In the genomic region with DNA sequence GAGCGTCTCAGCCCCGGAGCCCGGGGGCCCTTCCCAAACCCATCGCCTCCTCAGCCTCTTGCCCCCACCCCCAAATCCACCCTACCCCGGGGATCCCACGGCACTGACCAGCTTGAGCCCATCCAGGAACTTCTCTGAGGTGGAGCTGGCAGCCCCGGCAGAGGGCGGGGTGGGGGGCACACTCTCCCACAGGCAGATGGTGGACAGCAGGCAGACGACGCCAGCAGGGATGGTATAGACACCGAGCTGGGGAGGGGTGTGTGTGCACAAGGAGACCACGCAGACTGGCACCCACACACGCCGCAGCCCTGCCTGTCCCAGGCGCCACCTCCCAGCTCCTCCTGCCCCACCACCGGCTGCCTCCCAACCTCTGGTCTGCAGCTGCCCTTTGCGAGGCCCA, we compare ENCODE assay signal across 12 cellular contexts. TPM values are rescaled to one million over a fixed set of nuclear protein-coding genes. Genes with fewer than 3 reads are reported as not detected.
DNase-seq lines count a peak whose midpoint lies in the region; ATAC-seq, FAIRE-seq and TF ChIP-seq lines count a peak whose summit lies in the region.
"Had no signal": no experiment of that assay in that cellular context is flagged by ENCODE, and none has a peak within 500 bp of the region (broad histone marks: within the 10 kb centered on the region; RNA-seq: fewer than 3 reads in every experiment).

No MANE protein-coding gene starts in this region.

- TF ChIP-seq POLR2A in HepG2 (IDR thresholded peaks at IDR 0.05; ENCODE audit: insufficient read depth in 1 of 2, low read depth in 2 of 2, low read length in 2 of 2) (no peak), GM12892 (IDR thresholded peaks at IDR 0.05; ENCODE audit: low read depth, low read length) (no peak)

- H3T11ph ChIP-seq in H9 (ENCODE audit: low read length) = no peak overlapping the region

- WGBS in H9 (ENCODE audit: extremely low coverage, insufficient read length, low lambda C conversion rate) = no CpG with 5 or more reads among the region's 17 CpGs
- 27% methylated on average over 7 of the region's 17 CpGs for WGBS in HepG2 (ENCODE audit: low lambda C conversion rate)

- no peak for TF ChIP-seq RAD21 in HepG2 (CRISPR knock-in tag; IDR thresholded peaks at IDR 0.05)

- no peaks in the 10 kb centered on the region for H3K36me3 Mint-ChIP-seq in activated CD4-positive, alpha-beta T cell treated with anti-CD3 and anti-CD28 coated beads for 36 hours (ENCODE audit: low read depth)
- H3K36me3 Mint-ChIP-seq in activated CD4-positive, alpha-beta T cell treated with anti-CD3 and anti-CD28 coated beads, Interleukin-2, amount 10 ng/mL, durations not matched to agents 24 days and 14 days (ENCODE audit: low read depth) = no peaks in the 10 kb centered on the region
- H3K36me3 Mint-ChIP-seq in H9 (ENCODE audit: insufficient read depth in 1 of 3, low read depth in 3 of 3) = peaks cover 0 to 3% (median 0%) of the 10 kb centered on the region in 3 experiments; a peak in 2 of 7 replicates

- in situ Hi-C loops in HepG2 (cut with HindIII; ENCODE audit: extremely low pct_ligation_motif_present, low pct_unique_long_range_greater_than_20kb) = no loop called here

- no peak overlapping the region for H3K27ac Mint-ChIP-seq in activated CD4-positive, alpha-beta T cell treated with anti-CD3 and anti-CD28 coated beads for 36 hours
- no peak overlapping the region for H3K27ac Mint-ChIP-seq in activated CD4-positive, alpha-beta T cell treated with anti-CD3 and anti-CD28 coated beads, Interleukin-2, amount 10 ng/mL, durations not matched to agents 24 days and 14 days
- H3K27ac Mint-ChIP-seq in H9 = no peak overlapping the region
- H3K27ac Mint-ChIP-seq: HFFc6 had no signal

- H3K79me2 ChIP-seq in H9 (ENCODE audit: insufficient read depth, low read length) (no peaks in the 10 kb centered on the region), HepG2 (ENCODE audit: insufficient read depth, low read length) (no peaks in the 10 kb centered on the region)

- peak; percentile 5 for DNase-seq in activated CD4-positive, alpha-beta T cell treated with anti-CD3 and anti-CD28 coated beads for 36 hours
- DNase-seq in activated CD4-positive, alpha-beta T cell treated with anti-CD3 and anti-CD28 coated beads, Interleukin-2, amount 10 ng/mL, durations not matched to agents 24 days and 14 days = no peak
- DNase-seq in H9 (peak; percentile 33), NCI-H69 (lab: John Stamatoyannopoulos, UW) (peak; percentile 44), HepG2 (ENCODE audit: low spot score) (no peak), GM12892 (ENCODE audit: insufficient read length) (no peak)
- DNase-seq in stimulated activated naive CD4-positive, alpha-beta T cell treated with Interleukin-2 at 50 U/mL for 16 hours (lab: John Stamatoyannopoulos, UW) = no peak
- DNase-seq: NCI-H748 treated with DMSO at 0.1 percent for 48 hours had no signal

- H3K14ac ChIP-seq in H9 (ENCODE audit: insufficient read depth, low read length) = no peak overlapping the region

- no peak overlapping the region for H3K56ac ChIP-seq in H9 (ENCODE audit: insufficient read length, low read depth, low read length)

- no peak overlapping the region for H4K5ac ChIP-seq in H9 (ENCODE audit: insufficient read length, low read depth, low read length)

- no peak overlapping the region for H2BK15ac ChIP-seq in H9 (ENCODE audit: low read depth, low read length)

- peak overlapping the region in 1 of 3 experiments; percentile 66; a peak in 1 of 6 replicates for H3K4me3 ChIP-seq in HepG2 (replicated peaks in 1 of 3; ENCODE audit: insufficient read depth in 1 of 3, low read depth in 2 of 3, low read length in 3 of 3)
- H3K4me3 ChIP-seq: PC-9, SK-N-MC had no signal

- intact Hi-C loops in activated CD4-positive, alpha-beta T cell treated with anti-CD3 and anti-CD28 coated beads for 36 hours (cut with DNase I, micrococcal nuclease) = loop anchor here in 1 of 2 experiments (5.0 kb wide), 1 partner anchor 603 kb away; a partner anchor contains a TSS
- intact Hi-C loops in activated CD4-positive, alpha-beta T cell treated with anti-CD3 and anti-CD28 coated beads, Interleukin-2, amount 10 ng/mL, durations not matched to agents 24 days and 14 days (cut with micrococcal nuclease) = loop anchor here (1.0 kb wide), 1 partner anchor 21 kb away; a partner anchor contains a TSS
- intact Hi-C loops in HepG2 (cut with micrococcal nuclease; ENCODE audit: unreplicated experiment) = loop anchor here (5.0 kb wide), 1 partner anchor 38 kb away; no protein-coding TSS in a partner anchor

- H3K23me2 ChIP-seq in H9 (ENCODE audit: insufficient read length, low read depth, low read length, poor library complexity, severe bottlenecking) = peaks cover 5% of the 10 kb centered on the region

- TF ChIP-seq EP300 in HepG2 (IDR thresholded peaks at IDR 0.05; ENCODE audit: low read depth in 2 of 2, low read length in 2 of 2) (no peak), HepG2 (CRISPR knock-in tag; IDR thresholded peaks at IDR 0.05; ENCODE audit: borderline replicate concordance) (no peak)

- H3K79me1 ChIP-seq in H9 (ENCODE audit: insufficient read depth, low read depth, low read length, poor library complexity, severe bottlenecking) = no peaks in the 10 kb centered on the region

- ATAC-seq in activated CD4-positive, alpha-beta T cell treated with anti-CD3 and anti-CD28 coated beads for 36 hours = no peak
- no peak for ATAC-seq in HepG2

- POLR2A ChIA-PET in activated CD4-positive, alpha-beta T cell treated with anti-CD3 and anti-CD28 coated beads for 36 hours (lab: Charles Lee) = no interaction called here
- POLR2A ChIA-PET in HepG2 (lab: Yijun Ruan, JAX) = interaction anchor here (1.2 to 1.6 kb wide), 2 partner anchors 11 to 16 kb away, joined by 4 to 9 read pairs; a partner anchor contains a TSS

- no peak overlapping the region for H3K23ac ChIP-seq in H9 (ENCODE audit: insufficient read length, low read depth, low read length)

- H2AK5ac ChIP-seq in H9 (ENCODE audit: insufficient read length, low read length) = no peak overlapping the region

- FAIRE-seq in HepG2 (lab: Jason Lieb, UNC) = no peak
- FAIRE-seq in GM12892 (lab: Jason Lieb, UNC) = no peak

- H3K4me1 Mint-ChIP-seq in activated CD4-positive, alpha-beta T cell treated with anti-CD3 and anti-CD28 coated beads for 36 hours = peaks cover 4% of the 10 kb centered on the region
- peaks cover 4% of the 10 kb centered on the region for H3K4me1 Mint-ChIP-seq in activated CD4-positive, alpha-beta T cell treated with anti-CD3 and anti-CD28 coated beads, Interleukin-2, amount 10 ng/mL, durations not matched to agents 24 days and 14 days
- H3K4me1 Mint-ChIP-seq in H9 = peaks cover 6 to 28% of the 10 kb centered on the region in 2 experiments

- H3K27me3 Mint-ChIP-seq in activated CD4-positive, alpha-beta T cell treated with anti-CD3 and anti-CD28 coated beads for 36 hours = peaks cover 5% of the 10 kb centered on the region
- H3K27me3 Mint-ChIP-seq in activated CD4-positive, alpha-beta T cell treated with anti-CD3 and anti-CD28 coated beads, Interleukin-2, amount 10 ng/mL, durations not matched to agents 24 days and 14 days = peaks cover 5% of the 10 kb centered on the region
- peaks cover 8% of the 10 kb centered on the region for H3K27me3 Mint-ChIP-seq in H9 (ENCODE audit: low read depth)

- CTCF ChIA-PET in activated CD4-positive, alpha-beta T cell treated with anti-CD3 and anti-CD28 coated beads for 36 hours (lab: Charles Lee) = interaction anchor here (0.6 to 1.4 kb wide), 3 partner anchors 14 to 257 kb away, joined by 3 to 6 read pairs (median 5); no protein-coding TSS in a partner anchor
- CTCF ChIA-PET in HepG2 (lab: Yijun Ruan, JAX; ENCODE audit: low intra/inter-chr PET ratio, low total read pairs) = interaction anchor here (1.6 kb wide), 1 partner anchor 16 kb away, joined by 7 read pairs; no protein-coding TSS in a partner anchor

- H3K4me1 ChIP-seq in H9 (ENCODE audit: insufficient read depth, low read length) (peaks cover 3% of the 10 kb centered on the region; the same call in 1 of the 2 replicates), HepG2 (ENCODE audit: insufficient read depth, low read length) (peaks cover 83% of the 10 kb centered on the region)

- no peaks in the 10 kb centered on the region for H3K9me3 Mint-ChIP-seq in activated CD4-positive, alpha-beta T cell treated with anti-CD3 and anti-CD28 coated beads for 36 hours (ENCODE audit: low read depth)
- no peaks in the 10 kb centered on the region for H3K9me3 Mint-ChIP-seq in activated CD4-positive, alpha-beta T cell treated with anti-CD3 and anti-CD28 coated beads, Interleukin-2, amount 10 ng/mL, durations not matched to agents 24 days and 14 days
- H3K9me3 Mint-ChIP-seq in H9 = no peaks in the 10 kb centered on the region; a peak in 1 of 5 replicates
- H3K9me3 Mint-ChIP-seq: HFFc6 had no signal

- H2AFZ ChIP-seq in H9 (ENCODE audit: low read length) (no peak overlapping the region), HepG2 (ENCODE audit: low read length) (no peak overlapping the region)
- H2AFZ ChIP-seq: PC-9 had no signal

- H2BK20ac ChIP-seq in H9 (ENCODE audit: low read depth, low read length, poor library complexity, severe bottlenecking) = no peak overlapping the region

- no peak overlapping the region for H4K8ac ChIP-seq in H9 (replicated peaks; ENCODE audit: insufficient read length, low read depth, low read length)

- no peak overlapping the region for H4K91ac ChIP-seq in H9 (ENCODE audit: insufficient read length, low read depth, low read length)

- no peak overlapping the region for H3K18ac ChIP-seq in H9 (ENCODE audit: insufficient read length, low read depth, low read length)

- H3K9me3 ChIP-seq in H9 (ENCODE audit: control insufficient read depth, low read depth, low read length) = no peaks in the 10 kb centered on the region
- no peaks in the 10 kb centered on the region for H3K9me3 ChIP-seq in HepG2 (ENCODE audit: low read length)

- H3K27ac ChIP-seq in H9 (ENCODE audit: insufficient read length, low read depth, low read length) (no peak overlapping the region), HepG2 (ENCODE audit: extremely low read length, insufficient read depth, low read length) (no peak overlapping the region)
- H3K27ac ChIP-seq: PC-9, SK-N-MC had no signal

- H2BK5ac ChIP-seq in H9 (ENCODE audit: insufficient read length, low read length) = no peak overlapping the region

- no peak overlapping the region for H2BK12ac ChIP-seq in H9 (ENCODE audit: insufficient read length, low read depth, low read length)

- no peak overlapping the region for H3K4ac ChIP-seq in H9 (ENCODE audit: low read depth, low read length)

- BruUV-seq in HepG2 (replicated peaks; lab: Mats Ljungman, UMichigan) = no TSS peak

- H2BK120ac ChIP-seq in H9 (ENCODE audit: low read depth, low read length, poor library complexity, severe bottlenecking) = no peak overlapping the region

- H3K4me3 Mint-ChIP-seq in activated CD4-positive, alpha-beta T cell treated with anti-CD3 and anti-CD28 coated beads for 36 hours = no peak overlapping the region
- H3K4me3 Mint-ChIP-seq in activated CD4-positive, alpha-beta T cell treated with anti-CD3 and anti-CD28 coated beads, Interleukin-2, amount 10 ng/mL, durations not matched to agents 24 days and 14 days = no peak overlapping the region
- H3K4me3 Mint-ChIP-seq in H9 = no peak overlapping the region
- H3K4me3 Mint-ChIP-seq: HFFc6 had no signal

- H4K20me1 ChIP-seq in H9 (ENCODE audit: control insufficient read depth, insufficient read depth, insufficient read length) = no peaks in the 10 kb centered on the region
- no peaks in the 10 kb centered on the region for H4K20me1 ChIP-seq in HepG2 (ENCODE audit: insufficient read depth, low read length)

- TF ChIP-seq CTCF in H9 (conservative IDR thresholded peaks at IDR 0.05) = no peak
- no peak for TF ChIP-seq CTCF in HepG2 (CRISPR knock-in tag; IDR thresholded peaks at IDR 0.05)

- H3K27me3 ChIP-seq in H9 (ENCODE audit: insufficient read depth, low read length) (no peaks in the 10 kb centered on the region), HepG2 (ENCODE audit: control insufficient read depth in 1 of 2, insufficient read depth in 2 of 2, low read length in 2 of 2) (0 out of 5 replicates have a peak, but pooled peaks cover 0 to 1% of the 10 kb centered on the region in 2 experiments)

- no peaks in the 10 kb centered on the region for H3K36me3 ChIP-seq in HepG2 (replicated peaks in 1 of 2; ENCODE audit: control insufficient read depth in 1 of 2, insufficient read depth in 2 of 2, low read length in 2 of 2)

- H3K9ac ChIP-seq in H9 (ENCODE audit: extremely low read depth, insufficient read length, low read length) (no peak overlapping the region), HepG2 (ENCODE audit: insufficient read depth, low read depth, low read length) (0 out of 2 replicates have a peak overlapping the region, but pooled peaks have one; percentile 4)

- H3K4me2 ChIP-seq in H9 (ENCODE audit: insufficient read depth, insufficient read length, low read length) (no peak overlapping the region), HepG2 (ENCODE audit: low read depth, low read length) (peak overlapping the region; percentile 82)
- H3K4me2 ChIP-seq: PC-9 had no signal

RNA-seq across cellular contexts. Expression of a gene that starts 4.3 kb away (rescaled TPM):
- under 1 TPM; 0.09 to 0.39 TPM for total RNA-seq in activated CD4-positive, alpha-beta T cell treated with anti-CD3 and anti-CD28 coated beads for 36 hours
- total RNA-seq in activated CD4-positive, alpha-beta T cell treated with anti-CD3 and anti-CD28 coated beads, Interleukin-2, amount 10 ng/mL, durations not matched to agents 24 days and 14 days = 0.40 and 0.72 TPM in 2 replicates
- 6.8 and 6.9 TPM in 2 replicates for total RNA-seq in H9 (2021)
- 0.07 TPM in 1 of 2 replicates, not detected in the other for total RNA-seq in HepG2 (2016; rRNA removed; fragmentation: Illumina TruSeq; extraction: Trizol)
- not detected in 2 replicates for total RNA-seq in HepG2 (2016; cell fraction: cytosol; rRNA removed; fragmentation: Illumina TruSeq; extraction: Trizol; ENCODE audit: low read depth)
- total RNA-seq in HepG2 (2016; cell fraction: insoluble cytoplasmic fraction; rRNA removed; fragmentation: Illumina TruSeq; extraction: Trizol) = 0.09 TPM in 1 of 2 replicates, not detected in the other
- not detected in 2 replicates for total RNA-seq in HepG2 (2016; cell fraction: membrane; rRNA removed; fragmentation: Illumina TruSeq; extraction: Trizol)
- 0.62 TPM in 1 of 2 replicates, not detected in the other for total RNA-seq in HepG2 (2016; cell fraction: nucleus; rRNA removed; fragmentation: Illumina TruSeq; extraction: Trizol)
- 0.17 and 0.22 TPM in 2 replicates for polyA plus RNA-seq in HepG2 (2011; rRNA removed)
- 0.10 and 0.16 TPM in 2 replicates for polyA plus RNA-seq in HepG2 (2011; cell fraction: cytosol; rRNA removed)
- polyA plus RNA-seq in HepG2 (2011; cell fraction: nucleus; rRNA removed) = 1.9 and 2.5 TPM in 2 replicates
- 0.21 and 0.29 TPM in 2 replicates for polyA plus RNA-seq in HepG2 (2012)
- polyA plus RNA-seq in HepG2 (2016; cell fraction: cytosol; fragmentation: Illumina TruSeq; extraction: Trizol; ENCODE audit: low read depth) = 0.07 TPM in 1 of 2 replicates, not detected in the other
- polyA plus RNA-seq in HepG2 (2016; cell fraction: insoluble cytoplasmic fraction; fragmentation: Illumina TruSeq; extraction: Trizol; ENCODE audit: low read depth) = not detected in 2 replicates
- polyA plus RNA-seq in HepG2 (2016; cell fraction: membrane; fragmentation: Illumina TruSeq; extraction: Trizol; ENCODE audit: low read depth) = not detected in 2 replicates
- polyA plus RNA-seq in HepG2 (2016; cell fraction: nucleus; fragmentation: Illumina TruSeq; extraction: Trizol; ENCODE audit: insufficient read depth, low read depth) = 0.53 TPM in 1 of 2 replicates, not detected in the other
- polyA minus RNA-seq in HepG2 (2011; rRNA and poly(A)+ RNA removed; ENCODE audit: low replicate concordance) = 0.12 TPM in 1 of 2 replicates, not detected in the other
- polyA minus RNA-seq in HepG2 (2011; cell fraction: cytosol; rRNA and poly(A)+ RNA removed) = not detected in 2 replicates
- polyA minus RNA-seq in HepG2 (2011; cell fraction: nucleus; rRNA and poly(A)+ RNA removed) = 0.25 and 0.26 TPM in 2 replicates
- not detected for polyA plus RNA-seq in GM12892 (2012; ENCODE audit: missing spikeins)
- total RNA-seq: H4 had no signal

RNA-seq across cellular contexts. Expression of a gene that starts 10.3 kb away (rescaled TPM):
- 10 to 100 TPM; 13.7 to 16.4 TPM for total RNA-seq in activated CD4-positive, alpha-beta T cell treated with anti-CD3 and anti-CD28 coated beads for 36 hours
- 23.4 and 24.7 TPM in 2 replicates for total RNA-seq in activated CD4-positive, alpha-beta T cell treated with anti-CD3 and anti-CD28 coated beads, Interleukin-2, amount 10 ng/mL, durations not matched to agents 24 days and 14 days
- 18.0 and 18.4 TPM in 2 replicates for total RNA-seq in H9 (2021)
- 11.0 and 16.0 TPM in 2 replicates for total RNA-seq in HepG2 (2016; rRNA removed; fragmentation: Illumina TruSeq; extraction: Trizol)
- 6.7 and 8.0 TPM in 2 replicates for total RNA-seq in HepG2 (2016; cell fraction: cytosol; rRNA removed; fragmentation: Illumina TruSeq; extraction: Trizol; ENCODE audit: low read depth)
- total RNA-seq in HepG2 (2016; cell fraction: insoluble cytoplasmic fraction; rRNA removed; fragmentation: Illumina TruSeq; extraction: Trizol) = 10.1 and 16.2 TPM in 2 replicates
- 7.6 and 8.2 TPM in 2 replicates for total RNA-seq in HepG2 (2016; cell fraction: membrane; rRNA removed; fragmentation: Illumina TruSeq; extraction: Trizol)
- 15.9 and 16.6 TPM in 2 replicates for total RNA-seq in HepG2 (2016; cell fraction: nucleus; rRNA removed; fragmentation: Illumina TruSeq; extraction: Trizol)
- 6.5 and 11.5 TPM in 2 replicates for polyA plus RNA-seq in HepG2 (2011; rRNA removed)
- polyA plus RNA-seq in HepG2 (2011; cell fraction: cytosol; rRNA removed) = 4.1 and 4.4 TPM in 2 replicates
- 40.0 and 46.9 TPM in 2 replicates for polyA plus RNA-seq in HepG2 (2011; cell fraction: nucleus; rRNA removed)
- polyA plus RNA-seq in HepG2 (2012) = 7.4 and 8.9 TPM in 2 replicates
- polyA plus RNA-seq in HepG2 (2016; cell fraction: cytosol; fragmentation: Illumina TruSeq; extraction: Trizol; ENCODE audit: low read depth) = 4.4 and 5.5 TPM in 2 replicates
- polyA plus RNA-seq in HepG2 (2016; cell fraction: insoluble cytoplasmic fraction; fragmentation: Illumina TruSeq; extraction: Trizol; ENCODE audit: low read depth) = 8.5 and 12.2 TPM in 2 replicates
- polyA plus RNA-seq in HepG2 (2016; cell fraction: membrane; fragmentation: Illumina TruSeq; extraction: Trizol; ENCODE audit: low read depth) = 4.9 and 6.3 TPM in 2 replicates
- 33.7 and 41.8 TPM in 2 replicates for polyA plus RNA-seq in HepG2 (2016; cell fraction: nucleus; fragmentation: Illumina TruSeq; extraction: Trizol; ENCODE audit: insufficient read depth, low read depth)
- 3.4 and 4.4 TPM in 2 replicates for polyA minus RNA-seq in HepG2 (2011; rRNA and poly(A)+ RNA removed; ENCODE audit: low replicate concordance)
- polyA minus RNA-seq in HepG2 (2011; cell fraction: cytosol; rRNA and poly(A)+ RNA removed) = 1.4 TPM in 1 of 2 replicates, not detected in the other
- 11.8 and 15.5 TPM in 2 replicates for polyA minus RNA-seq in HepG2 (2011; cell fraction: nucleus; rRNA and poly(A)+ RNA removed)
- 14.0 TPM for polyA plus RNA-seq in GM12892 (2012; ENCODE audit: missing spikeins)

RNA-seq across cellular contexts. Expression of a gene that starts 10.5 kb away (rescaled TPM):
- total RNA-seq in activated CD4-positive, alpha-beta T cell treated with anti-CD3 and anti-CD28 coated beads for 36 hours = 100 to 1,000 TPM; 147 to 210 TPM
- total RNA-seq in activated CD4-positive, alpha-beta T cell treated with anti-CD3 and anti-CD28 coated beads, Interleukin-2, amount 10 ng/mL, durations not matched to agents 24 days and 14 days = 232 TPM in 2 replicates
- 425 and 433 TPM in 2 replicates for total RNA-seq in H9 (2021)
- 753 and 1,048 TPM in 2 replicates for total RNA-seq in HepG2 (2016; rRNA removed; fragmentation: Illumina TruSeq; extraction: Trizol)
- 458 and 593 TPM in 2 replicates for total RNA-seq in HepG2 (2016; cell fraction: cytosol; rRNA removed; fragmentation: Illumina TruSeq; extraction: Trizol; ENCODE audit: low read depth)
- 792 and 1,109 TPM in 2 replicates for total RNA-seq in HepG2 (2016; cell fraction: insoluble cytoplasmic fraction; rRNA removed; fragmentation: Illumina TruSeq; extraction: Trizol)
- 613 and 660 TPM in 2 replicates for total RNA-seq in HepG2 (2016; cell fraction: membrane; rRNA removed; fragmentation: Illumina TruSeq; extraction: Trizol)
- 219 and 249 TPM in 2 replicates for total RNA-seq in HepG2 (2016; cell fraction: nucleus; rRNA removed; fragmentation: Illumina TruSeq; extraction: Trizol)
- 301 and 305 TPM in 2 replicates for polyA plus RNA-seq in HepG2 (2011; rRNA removed)
- polyA plus RNA-seq in HepG2 (2011; cell fraction: cytosol; rRNA removed) = 507 and 666 TPM in 2 replicates
- polyA plus RNA-seq in HepG2 (2011; cell fraction: nucleus; rRNA removed) = 133 and 152 TPM in 2 replicates
- 451 and 767 TPM in 2 replicates for polyA plus RNA-seq in HepG2 (2012)
- 482 and 603 TPM in 2 replicates for polyA plus RNA-seq in HepG2 (2016; cell fraction: cytosol; fragmentation: Illumina TruSeq; extraction: Trizol; ENCODE audit: low read depth)
- polyA plus RNA-seq in HepG2 (2016; cell fraction: insoluble cytoplasmic fraction; fragmentation: Illumina TruSeq; extraction: Trizol; ENCODE audit: low read depth) = 926 and 995 TPM in 2 replicates
- 496 and 594 TPM in 2 replicates for polyA plus RNA-seq in HepG2 (2016; cell fraction: membrane; fragmentation: Illumina TruSeq; extraction: Trizol; ENCODE audit: low read depth)
- polyA plus RNA-seq in HepG2 (2016; cell fraction: nucleus; fragmentation: Illumina TruSeq; extraction: Trizol; ENCODE audit: insufficient read depth, low read depth) = 426 and 431 TPM in 2 replicates
- 68.8 and 71.4 TPM in 2 replicates for polyA minus RNA-seq in HepG2 (2011; rRNA and poly(A)+ RNA removed; ENCODE audit: low replicate concordance)
- polyA minus RNA-seq in HepG2 (2011; cell fraction: cytosol; rRNA and poly(A)+ RNA removed) = 62.0 and 63.6 TPM in 2 replicates
- polyA minus RNA-seq in HepG2 (2011; cell fraction: nucleus; rRNA and poly(A)+ RNA removed) = 23.6 and 38.7 TPM in 2 replicates
- 693 TPM for polyA plus RNA-seq in GM12892 (2012; ENCODE audit: missing spikeins)

RNA-seq across cellular contexts. Expression of a gene that starts 21.0 kb away (rescaled TPM):
- 10 to 100 TPM; 20.6 to 22.5 TPM for total RNA-seq in activated CD4-positive, alpha-beta T cell treated with anti-CD3 and anti-CD28 coated beads for 36 hours
- 32.1 and 34.5 TPM in 2 replicates for total RNA-seq in activated CD4-positive, alpha-beta T cell treated with anti-CD3 and anti-CD28 coated beads, Interleukin-2, amount 10 ng/mL, durations not matched to agents 24 days and 14 days
- 42.6 and 43.1 TPM in 2 replicates for total RNA-seq in H9 (2021)
- 24.2 and 28.6 TPM in 2 replicates for total RNA-seq in HepG2 (2016; rRNA removed; fragmentation: Illumina TruSeq; extraction: Trizol)
- total RNA-seq in HepG2 (2016; cell fraction: cytosol; rRNA removed; fragmentation: Illumina TruSeq; extraction: Trizol; ENCODE audit: low read depth) = 16.2 and 16.7 TPM in 2 replicates
- total RNA-seq in HepG2 (2016; cell fraction: insoluble cytoplasmic fraction; rRNA removed; fragmentation: Illumina TruSeq; extraction: Trizol) = 22.5 and 27.7 TPM in 2 replicates
- total RNA-seq in HepG2 (2016; cell fraction: membrane; rRNA removed; fragmentation: Illumina TruSeq; extraction: Trizol) = 36.9 and 38.9 TPM in 2 replicates
- 40.6 and 42.6 TPM in 2 replicates for total RNA-seq in HepG2 (2016; cell fraction: nucleus; rRNA removed; fragmentation: Illumina TruSeq; extraction: Trizol)
- 66.2 and 80.8 TPM in 2 replicates for polyA plus RNA-seq in HepG2 (2011; rRNA removed)
- 32.3 and 37.9 TPM in 2 replicates for polyA plus RNA-seq in HepG2 (2011; cell fraction: cytosol; rRNA removed)
- 406 and 428 TPM in 2 replicates for polyA plus RNA-seq in HepG2 (2011; cell fraction: nucleus; rRNA removed)
- 37.8 and 47.7 TPM in 2 replicates for polyA plus RNA-seq in HepG2 (2012)
- 13.4 and 15.5 TPM in 2 replicates for polyA plus RNA-seq in HepG2 (2016; cell fraction: cytosol; fragmentation: Illumina TruSeq; extraction: Trizol; ENCODE audit: low read depth)
- 20.0 and 26.4 TPM in 2 replicates for polyA plus RNA-seq in HepG2 (2016; cell fraction: insoluble cytoplasmic fraction; fragmentation: Illumina TruSeq; extraction: Trizol; ENCODE audit: low read depth)
- polyA plus RNA-seq in HepG2 (2016; cell fraction: membrane; fragmentation: Illumina TruSeq; extraction: Trizol; ENCODE audit: low read depth) = 26.7 and 30.4 TPM in 2 replicates
- polyA plus RNA-seq in HepG2 (2016; cell fraction: nucleus; fragmentation: Illumina TruSeq; extraction: Trizol; ENCODE audit: insufficient read depth, low read depth) = 92.0 and 96.8 TPM in 2 replicates
- 38.9 and 82.6 TPM in 2 replicates for polyA minus RNA-seq in HepG2 (2011; rRNA and poly(A)+ RNA removed; ENCODE audit: low replicate concordance)
- polyA minus RNA-seq in HepG2 (2011; cell fraction: cytosol; rRNA and poly(A)+ RNA removed) = 18.1 and 23.5 TPM in 2 replicates
- 119 and 121 TPM in 2 replicates for polyA minus RNA-seq in HepG2 (2011; cell fraction: nucleus; rRNA and poly(A)+ RNA removed)
- polyA plus RNA-seq in GM12892 (2012; ENCODE audit: missing spikeins) = 23.3 TPM

RNA-seq across cellular contexts. Expression of a gene that starts 59.2 kb away (rescaled TPM):
- total RNA-seq in activated CD4-positive, alpha-beta T cell treated with anti-CD3 and anti-CD28 coated beads for 36 hours = 10 to 100 TPM; 16.2 to 17.2 TPM
- 9.0 and 14.5 TPM in 2 replicates for total RNA-seq in activated CD4-positive, alpha-beta T cell treated with anti-CD3 and anti-CD28 coated beads, Interleukin-2, amount 10 ng/mL, durations not matched to agents 24 days and 14 days
- total RNA-seq in H9 (2021) (10.2 and 10.8 TPM in 2 replicates), HepG2 (2016; rRNA removed; fragmentation: Illumina TruSeq; extraction: Trizol) (0.38 TPM in 1 of 2 replicates, not detected in the other)
- 0.20 TPM in 1 of 2 replicates, not detected in the other for total RNA-seq in HepG2 (2016; cell fraction: cytosol; rRNA removed; fragmentation: Illumina TruSeq; extraction: Trizol; ENCODE audit: low read depth)
- 0.09 TPM in 1 of 2 replicates, not detected in the other for total RNA-seq in HepG2 (2016; cell fraction: insoluble cytoplasmic fraction; rRNA removed; fragmentation: Illumina TruSeq; extraction: Trizol)
- total RNA-seq in HepG2 (2016; cell fraction: membrane; rRNA removed; fragmentation: Illumina TruSeq; extraction: Trizol) = 0.25 TPM in 1 of 2 replicates, not detected in the other
- not detected in 2 replicates for total RNA-seq in HepG2 (2016; cell fraction: nucleus; rRNA removed; fragmentation: Illumina TruSeq; extraction: Trizol)
- 0.38 and 0.40 TPM in 2 replicates for polyA plus RNA-seq in HepG2 (2011; rRNA removed)
- polyA plus RNA-seq in HepG2 (2011; cell fraction: cytosol; rRNA removed) = 0.43 and 0.62 TPM in 2 replicates
- 0.33 and 0.45 TPM in 2 replicates for polyA plus RNA-seq in HepG2 (2011; cell fraction: nucleus; rRNA removed)
- polyA plus RNA-seq in HepG2 (2012) = 0.38 and 0.73 TPM in 2 replicates
- not detected in 2 replicates for polyA plus RNA-seq in HepG2 (2016; cell fraction: cytosol; fragmentation: Illumina TruSeq; extraction: Trizol; ENCODE audit: low read depth)
- polyA plus RNA-seq in HepG2 (2016; cell fraction: insoluble cytoplasmic fraction; fragmentation: Illumina TruSeq; extraction: Trizol; ENCODE audit: low read depth) = not detected in 2 replicates
- polyA plus RNA-seq in HepG2 (2016; cell fraction: membrane; fragmentation: Illumina TruSeq; extraction: Trizol; ENCODE audit: low read depth) = 0.13 TPM in 1 of 2 replicates, not detected in the other
- polyA plus RNA-seq in HepG2 (2016; cell fraction: nucleus; fragmentation: Illumina TruSeq; extraction: Trizol; ENCODE audit: insufficient read depth, low read depth) = not detected in 2 replicates
- 0.32 TPM in 1 of 2 replicates, not detected in the other for polyA minus RNA-seq in HepG2 (2011; rRNA and poly(A)+ RNA removed; ENCODE audit: low replicate concordance)
- polyA minus RNA-seq in HepG2 (2011; cell fraction: cytosol; rRNA and poly(A)+ RNA removed) = 0.69 and 1.3 TPM in 2 replicates
- 0.37 and 1.3 TPM in 2 replicates for polyA minus RNA-seq in HepG2 (2011; cell fraction: nucleus; rRNA and poly(A)+ RNA removed)
- polyA plus RNA-seq in GM12892 (2012; ENCODE audit: missing spikeins) = 1.0 TPM
- total RNA-seq: H4, HFFc6 had no signal

Comparison
In these comparisons a context has a peak if more than half of its experiments do, and no peak if none do; other contexts are left out.
1. DNase-seq: peak in activated CD4-positive, alpha-beta T cell treated with anti-CD3 and anti-CD28 coated beads for 36 hours (single experiment), H9 (single experiment) and NCI-H69 (single experiment); none in activated CD4-positive, alpha-beta T cell treated with anti-CD3 and anti-CD28 coated beads, Interleukin-2, amount 10 ng/mL, durations not matched to agents 24 days and 14 days (single experiment), HepG2 (single experiment), GM12892 (single experiment) and stimulated activated naive CD4-positive, alpha-beta T cell treated with Interleukin-2 at 50 U/mL for 16 hours (single experiment).